In the genomic region with DNA sequence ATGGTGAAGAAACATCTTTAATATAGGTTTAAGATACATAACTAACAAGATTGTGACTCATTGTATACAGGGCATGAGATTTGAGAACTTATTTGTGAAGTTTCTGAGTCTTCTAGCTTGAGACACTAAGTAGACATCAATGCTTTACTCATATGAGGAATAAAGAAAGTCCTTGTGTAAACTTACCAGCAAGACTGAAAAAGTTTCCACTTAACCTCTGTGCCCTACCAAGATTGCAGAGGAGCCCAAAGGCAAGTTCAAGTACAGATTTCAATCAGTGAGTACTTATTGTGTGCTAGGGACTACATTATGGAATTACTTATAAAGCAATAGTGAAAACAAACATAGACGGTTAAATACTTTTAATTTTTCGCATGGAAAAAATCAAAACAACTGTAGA, we compare ENCODE assay signal across 21 cellular contexts.
A peak's percentile ranks its signal among the peaks of the same experiment; 100 is the strongest.
DNase-seq lines count a peak whose midpoint lies in the region; ATAC-seq and TF ChIP-seq lines count a peak whose summit lies in the region.
"Had no signal": no experiment of that assay in that cellular context is flagged by ENCODE, and none has a peak within 500 bp of the region (broad histone marks: within the 10 kb centered on the region; RNA-seq: fewer than 3 reads in every experiment).

No MANE protein-coding gene starts in this region.

- H3K4me3 ChIP-seq in BLaER1 (no peak overlapping the region), lower lobe of right lung (no peak overlapping the region)

- H3K27ac ChIP-seq in BLaER1 (peak overlapping the region; percentile 45; the same call in 1 of the 2 replicates), lower lobe of right lung (no peak overlapping the region)

- H3K36me3 ChIP-seq in BLaER1 (no peaks in the 10 kb centered on the region), lower lobe of right lung (no peaks in the 10 kb centered on the region)

- H3K27me3 ChIP-seq in BLaER1 (no peaks in the 10 kb centered on the region), lower lobe of right lung (ENCODE audit: low read depth) (no peaks in the 10 kb centered on the region)

- DNase-seq in posterior vena cava (ENCODE audit: low spot score) (no peak), lower lobe of right lung (no peak), Kasumi-1 (lab: John Stamatoyannopoulos, UW) (no peak), CD1c-positive myeloid dendritic cell (ENCODE audit: extremely low spot score) (no peak)
- DNase-seq: ACHN; activated CD4-positive, CD25-positive, alpha-beta regulatory T cell treated with anti-CD3 and anti-CD28 coated beads, Interleukin-2, amount 50 U/mL, for 72 hours; activated naive CD8-positive, alpha-beta T cell treated with anti-CD3 and anti-CD28 coated beads for 36 hours; CD4-positive, alpha-beta memory T cell; DND-41; KBM-7; naive B cell; NCI-H2081 treated with DMSO at 0.1 percent for 48 hours; NCI-H526; posterior cingulate gyrus; small intestine; stimulated activated naive CD4-positive, alpha-beta T cell treated with Interleukin-2 at 50 U/mL for 16 hours; T-helper 9 cell had no signal

- H3K4me1 ChIP-seq in BLaER1 (peaks cover 85% of the 10 kb centered on the region), lower lobe of right lung (no peaks in the 10 kb centered on the region)

- H4K20me1 ChIP-seq in BLaER1 = no peaks in the 10 kb centered on the region

- H3K9ac ChIP-seq in BLaER1 = no peak overlapping the region

- peak overlapping the region; percentile 16; the same call in 1 of the 2 replicates for H3K4me2 ChIP-seq in BLaER1

- TF ChIP-seq CTCF in lower lobe of right lung (IDR thresholded peaks at IDR 0.05) = no peak

- H3K9me3 ChIP-seq in BLaER1 = no peaks in the 10 kb centered on the region; the same call in 1 of the 2 replicates
- H3K9me3 ChIP-seq in lower lobe of right lung = no peaks in the 10 kb centered on the region

- intact Hi-C loops in posterior vena cava (cut with DNase I) = no loop called here
- intact Hi-C loops in lower lobe of right lung (cut with DNase I) = no loop called here

- ATAC-seq in GM18858 (IDR thresholded peaks at IDR 0.05; ENCODE audit: unreplicated experiment) = peak; percentile 36
- peak; percentile 33 for ATAC-seq in GM21723 (IDR thresholded peaks at IDR 0.05; ENCODE audit: unreplicated experiment)
- ATAC-seq in HG03060 (IDR thresholded peaks at IDR 0.05; ENCODE audit: low read depth, unreplicated experiment) = peak; percentile 29
- no peak for ATAC-seq in lower lobe of right lung

Comparison
In these comparisons a context has a peak if more than half of its experiments do, and no peak if none do; other contexts are left out.
1. ATAC-seq: peak in GM18858 (single experiment), GM21723 (single experiment) and HG03060 (single experiment); none in lower lobe of right lung (0 of 2).